18 cellular contexts compared by ENCODE assay signal in the genomic region with DNA sequence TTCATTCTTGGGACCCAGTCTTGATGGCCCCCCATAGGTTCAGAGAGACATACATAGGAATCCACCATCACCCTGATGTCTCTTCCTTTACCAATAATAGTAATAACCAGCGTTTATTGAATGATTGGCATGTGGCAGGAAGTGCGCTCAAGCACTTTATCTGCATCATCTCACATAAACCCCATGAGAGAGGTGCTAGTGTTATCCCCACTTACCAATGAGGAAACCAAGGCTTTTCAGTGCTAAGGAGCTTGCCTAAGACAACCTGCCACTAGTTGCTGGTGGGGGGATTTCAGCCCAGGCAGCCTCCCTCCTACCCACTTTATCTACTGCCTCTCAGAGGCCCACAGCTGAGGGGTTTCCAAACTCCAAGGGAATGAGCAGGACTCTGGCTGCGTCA. TPM values are rescaled to one million over a fixed set of nuclear protein-coding genes. Genes with fewer than 3 reads are reported as not detected.
DNase-seq lines count a peak whose midpoint lies in the region; ATAC-seq and TF ChIP-seq lines count a peak whose summit lies in the region.
"Had no signal": no experiment of that assay in that cellular context is flagged by ENCODE, and none has a peak within 500 bp of the region (broad histone marks: within the 10 kb centered on the region; RNA-seq: fewer than 3 reads in every experiment).

No MANE protein-coding gene starts in this region.

- peaks cover 2% of the 10 kb centered on the region for H3K4me1 Mint-ChIP-seq in glutamatergic neuron (ENCODE audit: low read depth, unreplicated experiment)

- H3K9ac ChIP-seq in NT2/D1 (ENCODE audit: insufficient read length, low read depth), result peak overlapping the region; percentile 17

- no peak for ATAC-seq in heart right ventricle
- no peak for ATAC-seq in left ventricle myocardium superior
- no peak for ATAC-seq in aorta (ENCODE audit: low FRiP score)
- ATAC-seq in HG02642 (IDR thresholded peaks at IDR 0.05; ENCODE audit: poor library complexity, unreplicated experiment), result no peak
- ATAC-seq: HepG2 had no signal

- H3K4me1 ChIP-seq in heart right ventricle (peaks cover 5 to 41% (median 22%) of the 10 kb centered on the region in 9 donors), NT2/D1 (ENCODE audit: insufficient read depth, insufficient read length) (peaks cover 9% of the 10 kb centered on the region), aorta (ENCODE audit: control insufficient read depth in 1 of 2, insufficient read depth in 2 of 2, low read length in 2 of 2) (peaks cover 4% of the 10 kb centered on the region in 2 donors)
- H3K4me1 ChIP-seq: HAP-1 had no signal

- no peak overlapping the region for H3K4me3 Mint-ChIP-seq in glutamatergic neuron (ENCODE audit: unreplicated experiment)

- H3K27me3 ChIP-seq in heart right ventricle, result peaks cover 0 to 9% (median 0%) of the 10 kb centered on the region in 7 donors
- H3K27me3 ChIP-seq in NT2/D1 (ENCODE audit: insufficient read depth, insufficient read length), result peaks cover 7% of the 10 kb centered on the region
- no peaks in the 10 kb centered on the region for H3K27me3 ChIP-seq in aorta (ENCODE audit: control insufficient read depth in 1 of 2, insufficient read depth in 2 of 2, low read length in 1 of 2)

- no peaks in the 10 kb centered on the region for H3K9me3 ChIP-seq in heart right ventricle
- no peaks in the 10 kb centered on the region for H3K9me3 ChIP-seq in NT2/D1 (ENCODE audit: insufficient read depth, low read length)
- no peaks in the 10 kb centered on the region for H3K9me3 ChIP-seq in aorta (ENCODE audit: control insufficient read depth, low read length)
- H3K9me3 ChIP-seq: HAP-1 had no signal

- TF ChIP-seq CTCF in heart right ventricle (IDR thresholded peaks at IDR 0.05), result no peak
- no peak for TF ChIP-seq CTCF in glutamatergic neuron (IDR thresholded peaks at IDR 0.05; ENCODE audit: partially characterized antibody, unreplicated experiment)

- peak overlapping the region; percentile 13 for H3K27ac Mint-ChIP-seq in glutamatergic neuron (ENCODE audit: unreplicated experiment)

- H3K27ac ChIP-seq in heart right ventricle (peak overlapping the region; percentile 46 to 86 (median 78)), aorta (ENCODE audit: low read depth in 1 of 2, low read length in 2 of 2) (peak overlapping the region; percentile 77 to 81)

- DNase-seq in heart right ventricle, result no peak
- DNase-seq in left ventricle myocardium superior, result no peak
- DNase-seq in NT2/D1 (ENCODE audit: low read depth, low spot score), result no peak
- no peak for DNase-seq in glutamatergic neuron
- DNase-seq in aorta, result no peak
- no peak for DNase-seq in COLO829 (ENCODE audit: low spot score)
- DNase-seq in MV-4-11 (lab: John Stamatoyannopoulos, UW), result no peak
- DNase-seq: AML-193, DMS 273 treated with DMSO at 0.1 percent for 48 hours, Karpas-422, MM.1S, NCI-H1105 treated with DMSO at 0.1 percent for 48 hours, NCI-H187, NCI-H446 treated with DMSO at 0.1 percent for 48 hours, NCI-H748 treated with DMSO at 0.1 percent for 48 hours had no signal

- intact Hi-C loops in heart right ventricle (cut with DNase I), result loop anchor here in 1 of 10 donors (5.0 kb wide), 1 partner anchor 86 kb away; no protein-coding TSS in a partner anchor
- intact Hi-C loops in left ventricle myocardium superior (cut with micrococcal nuclease), result no loop called here
- intact Hi-C loops in aorta (cut with DNase I), result no loop called here

- WGBS in heart right ventricle, 2 donors, result 53 to 76% methylated on average over 3 of the region's 3 CpGs
- 38 to 49% methylated on average over 3 of the region's 3 CpGs for WGBS in aorta, 2 donors

- H3K9me3 Mint-ChIP-seq in glutamatergic neuron (ENCODE audit: unreplicated experiment), result peaks cover 3% of the 10 kb centered on the region

- H3K4me3 ChIP-seq in heart right ventricle, result no peak overlapping the region
- no peak overlapping the region for H3K4me3 ChIP-seq in NT2/D1 (ENCODE audit: insufficient read length, low read depth)
- H3K4me3 ChIP-seq in aorta (ENCODE audit: low read length in 2 of 2), result no peak overlapping the region
- H3K4me3 ChIP-seq: HAP-1 had no signal

- H3K36me3 ChIP-seq in heart right ventricle (no peaks in the 10 kb centered on the region), NT2/D1 (ENCODE audit: insufficient read depth, insufficient read length, low read length) (no peaks in the 10 kb centered on the region), aorta (ENCODE audit: control insufficient read depth in 1 of 2, insufficient read depth in 2 of 2, low read length in 1 of 2) (no peaks in the 10 kb centered on the region)
- H3K36me3 ChIP-seq: HAP-1 had no signal

- H3K36me3 Mint-ChIP-seq in glutamatergic neuron (ENCODE audit: unreplicated experiment), result no peaks in the 10 kb centered on the region

- peaks cover 5% of the 10 kb centered on the region for H3K27me3 Mint-ChIP-seq in glutamatergic neuron (ENCODE audit: unreplicated experiment)

RNA-seq across cellular contexts. Expression of a gene that starts 7.7 kb away (rescaled TPM):
- 10 to 100 TPM in 2 of 10 donors, 1 to 10 TPM in 3, under 1 TPM in 5; 0.19 to 13.5 (median 1.0) TPM for total RNA-seq in heart right ventricle
- polyA plus RNA-seq in heart right ventricle, result 1 to 10 TPM; 3.2 to 3.7 TPM
- total RNA-seq in left ventricle myocardium superior, result 2.9 TPM
- 0.37 TPM for total RNA-seq in glutamatergic neuron (ENCODE audit: unreplicated experiment)
- total RNA-seq in aorta, result 10 to 100 TPM; 31.7 to 35.6 TPM
- polyA plus RNA-seq in aorta, result 10 to 100 TPM; 11.6 to 67.8 TPM
- total RNA-seq: HepG2 had no signal

RNA-seq across cellular contexts. Expression of a gene that starts 40.9 kb away (rescaled TPM):
- total RNA-seq in heart right ventricle (1 to 10 TPM in 2 of 10 donors, under 1 TPM in 8; 0.09 to 6.2 (median 0.47) TPM), left ventricle myocardium superior (0.92 TPM), glutamatergic neuron (ENCODE audit: unreplicated experiment) (not detected), aorta (1 to 10 TPM; 3.4 to 5.7 TPM)
- polyA plus RNA-seq in heart right ventricle (under 1 TPM; 0.32 to 0.51 TPM), aorta (1 to 10 TPM in 1 of 2 donors, under 1 TPM in 1; 0.33 to 3.4 TPM)
- total RNA-seq: HepG2 had no signal
- polyA plus RNA-seq: HepG2 had no signal

RNA-seq across cellular contexts. Expression of a gene that starts 56.7 kb away (rescaled TPM):
- total RNA-seq in heart right ventricle (10 to 100 TPM; 70.9 to 92.7 (median 83.4) TPM), left ventricle myocardium superior (65.1 TPM), glutamatergic neuron (ENCODE audit: unreplicated experiment) (160 TPM), aorta (10 to 100 TPM; 66.3 to 87.7 TPM)
- polyA plus RNA-seq in heart right ventricle (10 to 100 TPM; 21.5 to 29.6 TPM), aorta (10 to 100 TPM; 21.8 to 32.2 TPM)
